14 cellular contexts compared by ENCODE assay signal in the genomic region with DNA sequence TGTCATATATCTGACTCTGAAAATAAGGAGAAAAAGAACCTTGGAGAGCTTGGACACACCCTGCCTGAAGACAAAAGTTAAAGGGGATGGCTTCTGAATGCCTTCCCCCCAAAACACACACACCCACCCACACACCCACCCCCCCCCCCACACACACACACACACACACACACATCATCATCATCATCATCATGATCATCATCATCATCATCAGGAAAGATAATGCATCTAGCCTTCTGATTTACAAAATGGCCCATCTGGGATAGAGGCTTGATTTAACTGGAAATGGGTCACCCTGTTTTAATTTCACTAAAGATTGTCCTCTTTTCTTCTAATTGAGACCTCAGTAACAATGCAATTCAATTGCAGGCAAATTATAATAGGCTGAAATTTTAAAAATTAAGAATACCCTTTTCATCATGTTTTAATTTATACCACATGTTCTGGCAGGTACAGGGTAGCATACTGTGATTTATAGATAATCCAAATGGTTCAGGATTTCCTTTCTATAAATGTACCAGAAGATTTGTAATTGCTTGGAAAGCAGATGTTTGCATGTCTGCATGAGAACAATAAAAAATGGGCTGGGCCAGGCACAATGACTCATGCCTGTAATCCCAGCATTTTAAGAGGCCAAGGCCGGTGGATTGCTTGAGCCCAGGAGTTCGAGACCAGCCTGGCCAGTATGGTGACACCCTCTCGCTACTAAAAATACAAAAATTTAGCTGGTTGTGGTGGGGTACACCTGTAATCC. TPM values are rescaled to one million over a fixed set of nuclear protein-coding genes. Genes with fewer than 3 reads are reported as not detected.
DNase-seq lines count a peak whose midpoint lies in the region; ATAC-seq and TF ChIP-seq lines count a peak whose summit lies in the region.
"Had no signal": no experiment of that assay in that cellular context is flagged by ENCODE, and none has a peak within 500 bp of the region (broad histone marks: within the 10 kb centered on the region; RNA-seq: fewer than 3 reads in every experiment).

No MANE protein-coding gene starts in this region.

- no peaks in the 10 kb centered on the region for H3K4me1 Mint-ChIP-seq in stimulated activated effector memory CD8-positive, alpha-beta T cell treated with anti-CD3 and anti-CD28 coated beads, Interleukin-12 subunit alpha, Interleukin-12 subunit beta, amount 100 ng/mL, for 72 hours
- H3K4me1 Mint-ChIP-seq: activated naive CD4-positive, alpha-beta T cell treated with anti-CD3 and anti-CD28 coated beads, Interleukin-2, amount 10 ng/mL, durations not matched to agents 7 days and 5 days had no signal

- intact Hi-C loops in A673 (cut with micrococcal nuclease; ENCODE audit: unreplicated experiment) (no loop called here), heart left ventricle (cut with DNase I) (no loop called here)

- ATAC-seq in stimulated activated effector memory CD8-positive, alpha-beta T cell treated with anti-CD3 and anti-CD28 coated beads, Interleukin-12 subunit alpha, Interleukin-12 subunit beta, amount 100 ng/mL, for 72 hours: no peak
- ATAC-seq in GM18873 (IDR thresholded peaks at IDR 0.05; ENCODE audit: low FRiP score, unreplicated experiment): no peak
- no peak for ATAC-seq in heart left ventricle

- WGBS in hepatocyte (ENCODE audit: low lambda C conversion rate, missing lambda C conversion rate): 78% methylated on average over 3 of the region's 3 CpGs
- 62 to 84% (median 76%) methylated on average over 3 of the region's 3 CpGs for WGBS in heart left ventricle, 4 donors

- TF ChIP-seq POLR2A in heart left ventricle (IDR thresholded peaks at IDR 0.05): no peak

- H3K9me2 ChIP-seq in hepatocyte (replicated peaks; ENCODE audit: insufficient read depth): no peaks in the 10 kb centered on the region

- peaks cover 17% of the 10 kb centered on the region for H3K9me3 ChIP-seq in A673 (ENCODE audit: low read depth, low read length, poor library complexity, severe bottlenecking)
- no peaks in the 10 kb centered on the region for H3K9me3 ChIP-seq in hepatocyte (ENCODE audit: low read depth)
- H3K9me3 ChIP-seq in heart left ventricle: peaks cover 0 to 14% (median 3%) of the 10 kb centered on the region in 12 donors

- CTCF ChIA-PET in A673 (lab: Charles Lee): no interaction called here

- H4K20me1 ChIP-seq in hepatocyte (ENCODE audit: insufficient read depth, poor library complexity, severe bottlenecking): peaks cover 10% of the 10 kb centered on the region

- in situ Hi-C loops in astrocyte of the spinal cord (cut with HindIII; ENCODE audit: low sequenced_read_pairs): no loop called here

- no peaks in the 10 kb centered on the region for H3K36me3 Mint-ChIP-seq in stimulated activated effector memory CD8-positive, alpha-beta T cell treated with anti-CD3 and anti-CD28 coated beads, Interleukin-12 subunit alpha, Interleukin-12 subunit beta, amount 100 ng/mL, for 72 hours
- H3K36me3 Mint-ChIP-seq: activated naive CD4-positive, alpha-beta T cell treated with anti-CD3 and anti-CD28 coated beads, Interleukin-2, amount 10 ng/mL, durations not matched to agents 7 days and 5 days had no signal

- DNase-seq in A673 (ENCODE audit: low spot score): peak; percentile 83
- DNase-seq in HCEC 1CT: peak; percentile 22
- peak; percentile 22 for DNase-seq in astrocyte of the spinal cord (ENCODE audit: low read depth, low spot score)
- no peak for DNase-seq in hepatocyte (ENCODE audit: low spot score)
- no peak for DNase-seq in stimulated activated effector memory CD8-positive, alpha-beta T cell treated with anti-CD3 and anti-CD28 coated beads, Interleukin-12 subunit alpha, Interleukin-12 subunit beta, amount 100 ng/mL, for 72 hours (ENCODE audit: low spot score in 2 of 2)
- DNase-seq in activated CD4-positive, alpha-beta T cell treated with anti-CD3 and anti-CD28 coated beads for 4 hours: no peak
- DNase-seq in heart left ventricle: no peak
- DNase-seq: activated naive CD4-positive, alpha-beta T cell treated with anti-CD3 and anti-CD28 coated beads, Interleukin-2, amount 10 ng/mL, durations not matched to agents 7 days and 5 days; DMS153; NCI-H2029 treated with DMSO at 0.1 percent for 48 hours; upper lobe of left lung had no signal

- no peak overlapping the region for H3K4me2 ChIP-seq in hepatocyte

- BruUV-seq in A673 (replicated peaks; lab: Mats Ljungman, UMichigan): no TSS peak

- no peak overlapping the region for H3K4me3 Mint-ChIP-seq in stimulated activated effector memory CD8-positive, alpha-beta T cell treated with anti-CD3 and anti-CD28 coated beads, Interleukin-12 subunit alpha, Interleukin-12 subunit beta, amount 100 ng/mL, for 72 hours
- H3K4me3 Mint-ChIP-seq: activated naive CD4-positive, alpha-beta T cell treated with anti-CD3 and anti-CD28 coated beads, Interleukin-2, amount 10 ng/mL, durations not matched to agents 7 days and 5 days had no signal

- H3K9me3 Mint-ChIP-seq in stimulated activated effector memory CD8-positive, alpha-beta T cell treated with anti-CD3 and anti-CD28 coated beads, Interleukin-12 subunit alpha, Interleukin-12 subunit beta, amount 100 ng/mL, for 72 hours: no peaks in the 10 kb centered on the region

- H3K27ac ChIP-seq in A673 (ENCODE audit: low read depth, low read length, poor library complexity, severe bottlenecking): peak overlapping the region; percentile 84
- H3K27ac ChIP-seq in hepatocyte: peak overlapping the region; percentile 30
- H3K27ac ChIP-seq in heart left ventricle: no peak overlapping the region
- H3K27ac ChIP-seq: epithelial cell of prostate, upper lobe of left lung, VCaP had no signal

- H3K4me1 ChIP-seq in A673 (ENCODE audit: insufficient read depth, low read length, poor library complexity, severe bottlenecking): peaks cover 50% of the 10 kb centered on the region
- peaks cover 7% of the 10 kb centered on the region for H3K4me1 ChIP-seq in hepatocyte (ENCODE audit: insufficient read depth)
- peaks cover 0 to 26% (median 2%) of the 10 kb centered on the region in 12 donors for H3K4me1 ChIP-seq in heart left ventricle
- H3K4me1 ChIP-seq: upper lobe of left lung had no signal

- POLR2A ChIA-PET in A673 (lab: Charles Lee; ENCODE audit: low non-redundant PET): interaction anchor here (0.5 kb wide), 1 partner anchor 19 kb away, joined by 7 read pairs; no protein-coding TSS in a partner anchor

- H3K27me3 ChIP-seq in A673 (replicated peaks; ENCODE audit: insufficient read depth, low read depth, low read length, poor library complexity): no peaks in the 10 kb centered on the region
- no peaks in the 10 kb centered on the region for H3K27me3 ChIP-seq in hepatocyte
- H3K27me3 ChIP-seq in heart left ventricle: no peaks in the 10 kb centered on the region
- H3K27me3 ChIP-seq: upper lobe of left lung had no signal

- H3K36me3 ChIP-seq in A673 (ENCODE audit: insufficient read depth, low read length, poor library complexity, severe bottlenecking): peaks cover 6% of the 10 kb centered on the region
- H3K36me3 ChIP-seq in hepatocyte (replicated peaks; ENCODE audit: insufficient read depth, low read depth): no peaks in the 10 kb centered on the region
- H3K36me3 ChIP-seq in heart left ventricle: no peaks in the 10 kb centered on the region
- H3K36me3 ChIP-seq: upper lobe of left lung had no signal

- H3K27ac Mint-ChIP-seq in stimulated activated effector memory CD8-positive, alpha-beta T cell treated with anti-CD3 and anti-CD28 coated beads, Interleukin-12 subunit alpha, Interleukin-12 subunit beta, amount 100 ng/mL, for 72 hours: no peak overlapping the region
- H3K27ac Mint-ChIP-seq: activated naive CD4-positive, alpha-beta T cell treated with anti-CD3 and anti-CD28 coated beads, Interleukin-2, amount 10 ng/mL, durations not matched to agents 7 days and 5 days had no signal

- H3K79me2 ChIP-seq in hepatocyte: peaks cover 87% of the 10 kb centered on the region

- no peak overlapping the region for H2AFZ ChIP-seq in hepatocyte

- TF ChIP-seq CTCF in A673 (conservative IDR thresholded peaks at IDR 0.05; ENCODE audit: low read depth, low read length) (no peak), astrocyte of the spinal cord (IDR thresholded peaks at IDR 0.05; ENCODE audit: low read depth, low read length) (no peak), hepatocyte (IDR thresholded peaks at IDR 0.05; ENCODE audit: poor library complexity) (no peak), heart left ventricle (IDR thresholded peaks at IDR 0.05) (no peak)

- H3K4me3 ChIP-seq in A673 (ENCODE audit: low read depth, low read length, poor library complexity, severe bottlenecking) (peak overlapping the region; percentile 43), astrocyte of the spinal cord (ENCODE audit: low read depth, low read length) (no peak overlapping the region), hepatocyte (no peak overlapping the region), heart left ventricle (no peak overlapping the region)
- H3K4me3 ChIP-seq: upper lobe of left lung had no signal

RNA-seq across cellular contexts. Expression of a gene that starts 56.5 kb away (rescaled TPM):
- 93.2 and 107 TPM in 2 replicates for total RNA-seq in A673 (2021)
- 82.1 and 84.1 TPM in 2 replicates for total RNA-seq in hepatocyte
- 24.4 and 32.0 TPM in 2 replicates for polyA plus RNA-seq in hepatocyte
- total RNA-seq in heart left ventricle: 10 to 100 TPM; 13.0 to 30.5 (median 19.0) TPM
- polyA plus RNA-seq in heart left ventricle: 1 to 10 TPM; 5.5 to 5.8 TPM

Comparison
In these comparisons a context has a peak if more than half of its experiments do, and no peak if none do; other contexts are left out.
1. DNase-seq: peak in A673 (single experiment), HCEC 1CT (single experiment) and astrocyte of the spinal cord (single experiment); none in hepatocyte (single experiment), stimulated activated effector memory CD8-positive, alpha-beta T cell treated with anti-CD3 and anti-CD28 coated beads, Interleukin-12 subunit alpha, Interleukin-12 subunit beta, amount 100 ng/mL, for 72 hours (0 of 2), activated CD4-positive, alpha-beta T cell treated with anti-CD3 and anti-CD28 coated beads for 4 hours (0 of 2) and heart left ventricle (0 of 5).
2. H3K27ac ChIP-seq: peak in A673 (single experiment) and hepatocyte (single experiment); none in heart left ventricle (0 of 12).